ENCODE assay signal across 15 cellular contexts in genomic region chr1:76958808-76959207, GRCh38.
DNase-seq lines count a peak whose midpoint lies in the region; ATAC-seq and TF ChIP-seq lines count a peak whose summit lies in the region.
"Had no signal": no experiment of that assay in that cellular context is flagged by ENCODE, and none has a peak within 500 bp of the region (broad histone marks: within the 10 kb centered on the region; RNA-seq: fewer than 3 reads in every experiment).

No MANE protein-coding gene starts in this region.

- H3K4me3 Mint-ChIP-seq in endodermal cell (no peak overlapping the region), neural crest cell (no peak overlapping the region)
- H3K4me3 Mint-ChIP-seq in activated T-helper 1 cell treated with anti-CD3 and anti-CD28 coated beads, Interleukin-12 subunit alpha, Interleukin-12 subunit beta, Interleukin-2, Interleukin-4 antibody, amounts not matched to agents 30 ng/mL and 10 ng/mL and 1 ng/mL, durations not matched to agents 14 hours and 24 hours and 36 hours, result no peak overlapping the region
- H3K4me3 Mint-ChIP-seq: CD4-positive, alpha-beta memory T cell had no signal

- H3K4me1 ChIP-seq in endodermal cell (ENCODE audit: control insufficient read depth, insufficient read depth, low read length) (no peaks in the 10 kb centered on the region), gastroesophageal sphincter (no peaks in the 10 kb centered on the region)

- intact Hi-C loops in activated T-helper 1 cell treated with anti-CD3 and anti-CD28 coated beads, Interleukin-12 subunit alpha, Interleukin-12 subunit beta, Interleukin-2, Interleukin-4 antibody, amounts not matched to agents 30 ng/mL and 10 ng/mL and 1 ng/mL, durations not matched to agents 14 hours and 24 hours and 36 hours (cut with micrococcal nuclease), result no loop called here

- H3K36me3 ChIP-seq in endodermal cell (ENCODE audit: control insufficient read depth, insufficient read depth, low read length), result no peaks in the 10 kb centered on the region
- no peaks in the 10 kb centered on the region for H3K36me3 ChIP-seq in gastroesophageal sphincter

- WGBS in endodermal cell (ENCODE audit: insufficient coverage in 1 of 2, insufficient read length in 1 of 2), 2 experiments, result 93% methylated on average over 4 of the region's 4 CpGs; no CpG with 5 or more reads in 1 of the 2 experiments
- 94 to 98% methylated on average over 4 of the region's 4 CpGs for WGBS in gastroesophageal sphincter (ENCODE audit: low coverage in 1 of 2), 2 donors

- H3K27ac Mint-ChIP-seq in endodermal cell (peak overlapping the region; percentile 19), neural crest cell (ENCODE audit: unreplicated experiment) (peak overlapping the region; percentile 65)
- H3K27ac Mint-ChIP-seq in activated T-helper 1 cell treated with anti-CD3 and anti-CD28 coated beads, Interleukin-12 subunit alpha, Interleukin-12 subunit beta, Interleukin-2, Interleukin-4 antibody, amounts not matched to agents 30 ng/mL and 10 ng/mL and 1 ng/mL, durations not matched to agents 14 hours and 24 hours and 36 hours, result no peak overlapping the region
- H3K27ac Mint-ChIP-seq: CD4-positive, alpha-beta memory T cell had no signal

- no peak overlapping the region for H3K9ac ChIP-seq in endodermal cell (ENCODE audit: extremely low read depth, low read length, poor library complexity, severe bottlenecking)

- no peak for DNase-seq in endodermal cell
- peak; percentile 54 for DNase-seq in left kidney (ENCODE audit: low read depth, low spot score)
- DNase-seq in neural crest cell (ENCODE audit: low read depth, low spot score), result no peak
- no peak for DNase-seq in NK-92 (lab: John Stamatoyannopoulos, UW; ENCODE audit: unreplicated experiment)
- DNase-seq in activated T-helper 1 cell treated with anti-CD3 and anti-CD28 coated beads, Interleukin-12 subunit alpha, Interleukin-12 subunit beta, Interleukin-2, Interleukin-4 antibody, amounts not matched to agents 30 ng/mL and 10 ng/mL and 1 ng/mL, durations not matched to agents 14 hours and 24 hours and 36 hours (ENCODE audit: low spot score), result no peak
- DNase-seq: C1 segment of cervical spinal cord; Calu3; CD4-positive, alpha-beta memory T cell; COR-L47; DMS53; DMS79 treated with DMSO at 0.1 percent for 48 hours; GF-D8; H7 had no signal

- H3K4me1 Mint-ChIP-seq in endodermal cell (peaks cover 17% of the 10 kb centered on the region), neural crest cell (peaks cover 38% of the 10 kb centered on the region)
- H3K4me1 Mint-ChIP-seq in activated T-helper 1 cell treated with anti-CD3 and anti-CD28 coated beads, Interleukin-12 subunit alpha, Interleukin-12 subunit beta, Interleukin-2, Interleukin-4 antibody, amounts not matched to agents 30 ng/mL and 10 ng/mL and 1 ng/mL, durations not matched to agents 14 hours and 24 hours and 36 hours (ENCODE audit: low read depth), result no peaks in the 10 kb centered on the region
- H3K4me1 Mint-ChIP-seq: CD4-positive, alpha-beta memory T cell had no signal

- peaks cover 21% of the 10 kb centered on the region for H3K9me3 Mint-ChIP-seq in endodermal cell
- H3K9me3 Mint-ChIP-seq in neural crest cell, result peaks cover 5% of the 10 kb centered on the region
- no peaks in the 10 kb centered on the region for H3K9me3 Mint-ChIP-seq in activated T-helper 1 cell treated with anti-CD3 and anti-CD28 coated beads, Interleukin-12 subunit alpha, Interleukin-12 subunit beta, Interleukin-2, Interleukin-4 antibody, amounts not matched to agents 30 ng/mL and 10 ng/mL and 1 ng/mL, durations not matched to agents 14 hours and 24 hours and 36 hours

- H3K27me3 Mint-ChIP-seq in endodermal cell (ENCODE audit: insufficient read depth), result no peaks in the 10 kb centered on the region
- no peaks in the 10 kb centered on the region for H3K27me3 Mint-ChIP-seq in neural crest cell (ENCODE audit: low read depth)
- H3K27me3 Mint-ChIP-seq in activated T-helper 1 cell treated with anti-CD3 and anti-CD28 coated beads, Interleukin-12 subunit alpha, Interleukin-12 subunit beta, Interleukin-2, Interleukin-4 antibody, amounts not matched to agents 30 ng/mL and 10 ng/mL and 1 ng/mL, durations not matched to agents 14 hours and 24 hours and 36 hours (ENCODE audit: insufficient read depth), result no peaks in the 10 kb centered on the region
- H3K27me3 Mint-ChIP-seq: CD4-positive, alpha-beta memory T cell had no signal

- no peak for ATAC-seq in gastroesophageal sphincter
- ATAC-seq: HCT116 had no signal

- H3K4me3 ChIP-seq in endodermal cell (ENCODE audit: low read length), result no peak overlapping the region
- no peak overlapping the region for H3K4me3 ChIP-seq in gastroesophageal sphincter

- H3K36me3 Mint-ChIP-seq in endodermal cell (ENCODE audit: low read depth) (peaks cover 16% of the 10 kb centered on the region), neural crest cell (ENCODE audit: low read depth) (peaks cover 34% of the 10 kb centered on the region)
- no peaks in the 10 kb centered on the region for H3K36me3 Mint-ChIP-seq in activated T-helper 1 cell treated with anti-CD3 and anti-CD28 coated beads, Interleukin-12 subunit alpha, Interleukin-12 subunit beta, Interleukin-2, Interleukin-4 antibody, amounts not matched to agents 30 ng/mL and 10 ng/mL and 1 ng/mL, durations not matched to agents 14 hours and 24 hours and 36 hours (ENCODE audit: low read depth)
- H3K36me3 Mint-ChIP-seq: CD4-positive, alpha-beta memory T cell had no signal

- H3K9me3 ChIP-seq in endodermal cell (ENCODE audit: control insufficient read depth, low read length), result no peaks in the 10 kb centered on the region
- no peaks in the 10 kb centered on the region for H3K9me3 ChIP-seq in gastroesophageal sphincter

- H3K27ac ChIP-seq in endodermal cell (ENCODE audit: low read depth, low read length) (no peak overlapping the region), gastroesophageal sphincter (no peak overlapping the region)

- no peak for TF ChIP-seq POLR2A in gastroesophageal sphincter (IDR thresholded peaks at IDR 0.05)

- no peak for TF ChIP-seq EP300 in gastroesophageal sphincter (IDR thresholded peaks at IDR 0.05)

- TF ChIP-seq CTCF in endodermal cell (conservative IDR thresholded peaks at IDR 0.05), result no peak
- TF ChIP-seq CTCF in neural crest cell (conservative IDR thresholded peaks at IDR 0.05), result no peak
- TF ChIP-seq CTCF in gastroesophageal sphincter (IDR thresholded peaks at IDR 0.05), result no peak

- H3K27me3 ChIP-seq in endodermal cell (ENCODE audit: control insufficient read depth, insufficient read depth, low read length, poor library complexity, severe bottlenecking) (no peaks in the 10 kb centered on the region), gastroesophageal sphincter (no peaks in the 10 kb centered on the region)
